In the genomic region with DNA sequence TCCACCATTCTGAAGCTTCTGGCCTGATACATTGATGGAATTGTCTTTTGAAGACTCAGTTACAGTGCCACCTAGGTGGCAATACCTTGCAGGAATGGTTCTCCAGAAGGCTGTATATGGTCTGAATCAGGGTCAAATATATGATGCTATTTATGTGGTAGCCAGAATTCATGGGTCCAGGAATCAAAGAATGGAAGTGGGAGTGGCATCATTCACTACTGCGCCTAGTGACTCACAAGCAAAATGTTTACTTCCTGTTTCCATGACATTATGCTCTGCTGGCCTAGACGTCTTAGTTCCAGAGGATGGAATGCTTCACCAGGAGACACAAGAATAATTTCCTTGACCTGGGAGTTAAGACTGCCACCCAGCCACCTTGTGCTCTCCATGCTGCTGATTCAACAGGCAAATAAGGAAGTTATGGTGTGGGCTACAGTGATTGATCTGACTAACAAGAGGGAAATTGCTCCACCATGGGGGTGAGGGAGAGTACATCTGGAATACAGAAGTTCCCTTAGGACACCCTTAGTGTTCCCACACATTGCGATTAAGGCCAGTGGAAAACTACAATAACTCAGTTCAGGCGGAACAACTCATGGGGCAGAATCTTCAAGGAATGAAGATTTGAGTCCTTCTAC, we compare ENCODE assay signal across 9 cellular contexts.
A peak's percentile ranks its signal among the peaks of the same experiment; 100 is the strongest.
DNase-seq lines count a peak whose midpoint lies in the region; ATAC-seq and TF ChIP-seq lines count a peak whose summit lies in the region.
"Had no signal": no experiment of that assay in that cellular context is flagged by ENCODE, and none has a peak within 500 bp of the region (broad histone marks: within the 10 kb centered on the region; RNA-seq: fewer than 3 reads in every experiment).

No MANE protein-coding gene starts in this region.

- H3K27me3 Mint-ChIP-seq in CD8-positive, alpha-beta memory T cell, result no peaks in the 10 kb centered on the region
- H3K27me3 Mint-ChIP-seq in activated CD8-positive, alpha-beta T cell treated with anti-CD3 and anti-CD28 coated beads, Interleukin-2, amount 10 ng/mL, durations not matched to agents 7 days and 5 days (ENCODE audit: low read depth), result no peaks in the 10 kb centered on the region

- no peaks in the 10 kb centered on the region for H3K36me3 ChIP-seq in CD8-positive, alpha-beta memory T cell (ENCODE audit: insufficient read depth, low read length)
- H3K36me3 ChIP-seq in adipocyte (ENCODE audit: control insufficient read depth, insufficient read depth, low read length, severe bottlenecking), result no peaks in the 10 kb centered on the region
- no peaks in the 10 kb centered on the region for H3K36me3 ChIP-seq in left lung

- no peak for DNase-seq in CD8-positive, alpha-beta memory T cell
- peak; percentile 79 for DNase-seq in HT-29 (ENCODE audit: low spot score)
- DNase-seq in adipocyte (ENCODE audit: low read depth), result peak; percentile 69
- no peak for DNase-seq in left lung
- no peak for DNase-seq in GDM1 (lab: John Stamatoyannopoulos, UW)
- DNase-seq in hippocampal formation (lab: John Stamatoyannopoulos, UW), result no peak
- DNase-seq in activated CD8-positive, alpha-beta T cell treated with anti-CD3 and anti-CD28 coated beads, Interleukin-2, amount 10 ng/mL, durations not matched to agents 7 days and 5 days, result no peak
- DNase-seq: NCI-H2171 treated with DMSO at 0.1 percent for 48 hours had no signal

- H3K27ac ChIP-seq in CD8-positive, alpha-beta memory T cell (ENCODE audit: low read depth, low read length), result no peak overlapping the region
- peak overlapping the region in 1 of 2 donors; percentile 21 for H3K27ac ChIP-seq in left lung

- POLR2A ChIA-PET in CD8-positive, alpha-beta memory T cell (lab: Charles Lee), result no interaction called here
- POLR2A ChIA-PET in activated CD8-positive, alpha-beta T cell treated with anti-CD3 and anti-CD28 coated beads, Interleukin-2, amount 10 ng/mL, durations not matched to agents 7 days and 5 days (lab: Charles Lee), result no interaction called here

- peaks cover 1 to 14% (median 13%) of the 10 kb centered on the region in 3 donors for H3K4me1 Mint-ChIP-seq in CD8-positive, alpha-beta memory T cell
- no peaks in the 10 kb centered on the region for H3K4me1 Mint-ChIP-seq in activated CD8-positive, alpha-beta T cell treated with anti-CD3 and anti-CD28 coated beads, Interleukin-2, amount 10 ng/mL, durations not matched to agents 7 days and 5 days (ENCODE audit: low read depth)

- intact Hi-C loops in left lung (cut with DNase I), result no loop called here

- H3K9me3 Mint-ChIP-seq in CD8-positive, alpha-beta memory T cell, result peaks cover 0 to 5% (median 2%) of the 10 kb centered on the region in 5 donors
- no peaks in the 10 kb centered on the region for H3K9me3 Mint-ChIP-seq in activated CD8-positive, alpha-beta T cell treated with anti-CD3 and anti-CD28 coated beads, Interleukin-2, amount 10 ng/mL, durations not matched to agents 7 days and 5 days (ENCODE audit: insufficient read depth)

- peak overlapping the region in 5 of 8 donors; percentile 7 to 55 (median 23) for H3K27ac Mint-ChIP-seq in CD8-positive, alpha-beta memory T cell
- H3K27ac Mint-ChIP-seq in activated CD8-positive, alpha-beta T cell treated with anti-CD3 and anti-CD28 coated beads, Interleukin-2, amount 10 ng/mL, durations not matched to agents 7 days and 5 days, result no peak overlapping the region

- H3K27me3 ChIP-seq in CD8-positive, alpha-beta memory T cell (ENCODE audit: insufficient read depth, low read length, poor library complexity, severe bottlenecking), result no peaks in the 10 kb centered on the region
- no peaks in the 10 kb centered on the region for H3K27me3 ChIP-seq in adipocyte (replicated peaks; ENCODE audit: control insufficient read depth, insufficient read depth, low read length)
- H3K27me3 ChIP-seq in left lung, result no peaks in the 10 kb centered on the region

- no peaks in the 10 kb centered on the region for H3K4me1 ChIP-seq in CD8-positive, alpha-beta memory T cell (ENCODE audit: insufficient read depth, low read length)
- H3K4me1 ChIP-seq in adipocyte (ENCODE audit: control insufficient read depth, insufficient read depth, low read length) (no peaks in the 10 kb centered on the region), left lung (no peaks in the 10 kb centered on the region)

- H3K9ac ChIP-seq in adipocyte (ENCODE audit: low read length), result no peak overlapping the region

- H3K4me3 ChIP-seq in CD8-positive, alpha-beta memory T cell (ENCODE audit: low read length), result no peak overlapping the region
- H3K4me3 ChIP-seq in adipocyte (ENCODE audit: low read length), result no peak overlapping the region
- no peak overlapping the region for H3K4me3 ChIP-seq in left lung

- H3K4me3 Mint-ChIP-seq in CD8-positive, alpha-beta memory T cell, result peak overlapping the region in 1 of 7 donors; percentile 45
- no peak overlapping the region for H3K4me3 Mint-ChIP-seq in activated CD8-positive, alpha-beta T cell treated with anti-CD3 and anti-CD28 coated beads, Interleukin-2, amount 10 ng/mL, durations not matched to agents 7 days and 5 days

- CTCF ChIA-PET in CD8-positive, alpha-beta memory T cell (lab: Charles Lee), result interaction anchor here (0.8 to 1.3 kb wide), 2 partner anchors 8 to 57 kb away, joined by 3 read pairs; no protein-coding TSS in a partner anchor
- CTCF ChIA-PET in activated CD8-positive, alpha-beta T cell treated with anti-CD3 and anti-CD28 coated beads, Interleukin-2, amount 10 ng/mL, durations not matched to agents 7 days and 5 days (lab: Charles Lee), result interaction anchor here (1.3 kb wide), 1 partner anchor 57 kb away, joined by 4 read pairs; no protein-coding TSS in a partner anchor

- ATAC-seq in left lung (peak; percentile 55), GM19467 (IDR thresholded peaks at IDR 0.05; ENCODE audit: unreplicated experiment) (no peak)
- ATAC-seq in activated CD8-positive, alpha-beta T cell treated with anti-CD3 and anti-CD28 coated beads, Interleukin-2, amount 10 ng/mL, durations not matched to agents 7 days and 5 days, result no peak

- TF ChIP-seq CTCF in left lung (IDR thresholded peaks at IDR 0.05), result no peak

- H3K36me3 Mint-ChIP-seq in CD8-positive, alpha-beta memory T cell, result peaks cover 0 to 10% (median 4%) of the 10 kb centered on the region in 3 donors
- no peaks in the 10 kb centered on the region for H3K36me3 Mint-ChIP-seq in activated CD8-positive, alpha-beta T cell treated with anti-CD3 and anti-CD28 coated beads, Interleukin-2, amount 10 ng/mL, durations not matched to agents 7 days and 5 days (ENCODE audit: low read depth)

- no peaks in the 10 kb centered on the region for H3K9me3 ChIP-seq in CD8-positive, alpha-beta memory T cell (ENCODE audit: low read length)
- peaks cover 4% of the 10 kb centered on the region for H3K9me3 ChIP-seq in adipocyte (ENCODE audit: control insufficient read depth, low read length)
- H3K9me3 ChIP-seq in left lung, result peaks cover 0 to 2% of the 10 kb centered on the region in 2 donors

Comparison
In these comparisons a context has a peak if more than half of its experiments do, and no peak if none do; other contexts are left out.
1. DNase-seq: peak in HT-29 (single experiment) and adipocyte (single experiment); none in CD8-positive, alpha-beta memory T cell (0 of 5), left lung (0 of 2), GDM1 (single experiment), hippocampal formation (0 of 2) and activated CD8-positive, alpha-beta T cell treated with anti-CD3 and anti-CD28 coated beads, Interleukin-2, amount 10 ng/mL, durations not matched to agents 7 days and 5 days (single experiment).